12 cellular contexts compared by ENCODE assay signal in the genomic region with DNA sequence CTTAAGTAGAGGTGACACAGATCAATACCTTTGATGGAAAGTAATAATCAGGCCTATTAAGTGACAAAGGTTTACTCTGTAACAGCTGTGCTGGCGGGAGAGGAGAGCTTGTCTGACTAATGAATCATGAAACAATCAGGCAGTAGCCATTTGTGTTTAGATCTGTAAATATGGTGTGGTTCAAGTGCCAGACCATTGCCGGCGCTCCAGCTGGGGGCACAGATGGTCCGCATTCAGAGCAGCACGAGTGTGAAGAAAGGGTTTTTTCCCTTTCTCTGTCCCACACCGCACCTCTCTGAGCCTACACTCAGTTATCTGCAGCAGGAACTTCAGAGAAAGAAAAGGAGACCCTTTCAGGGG.
DNase-seq lines count a peak whose midpoint lies in the region; ATAC-seq and TF ChIP-seq lines count a peak whose summit lies in the region.
"Had no signal": no experiment of that assay in that cellular context is flagged by ENCODE, and none has a peak within 500 bp of the region (broad histone marks: within the 10 kb centered on the region; RNA-seq: fewer than 3 reads in every experiment).

No MANE protein-coding gene starts in this region.

- no peaks in the 10 kb centered on the region for H3K4me1 ChIP-seq in thyroid gland

- no peak overlapping the region for H3K4me3 ChIP-seq in thyroid gland (replicated peaks in 1 of 3)
- H3K4me3 ChIP-seq: SJCRH30 had no signal

- no peaks in the 10 kb centered on the region for H3K36me3 Mint-ChIP-seq in stimulated activated memory B cell treated with anti-CD40 and anti-IgM and Interleukin-4, amounts not matched to agents 10 μg/mL and 1 μg/mL and 100 μg/mL, for 72 hours
- H3K36me3 Mint-ChIP-seq: activated naive CD4-positive, alpha-beta T cell treated with anti-CD3 and anti-CD28 coated beads, Interleukin-2, amount 10 ng/mL, durations not matched to agents 7 days and 5 days had no signal

- TF ChIP-seq POLR2A in thyroid gland (IDR thresholded peaks at IDR 0.05), result no peak

- intact Hi-C loops in left colon (cut with DNase I, micrococcal nuclease) (no loop called here), thyroid gland (cut with DNase I) (no loop called here)

- no peaks in the 10 kb centered on the region for H3K9me3 Mint-ChIP-seq in stimulated activated memory B cell treated with anti-CD40 and anti-IgM and Interleukin-4, amounts not matched to agents 10 μg/mL and 1 μg/mL and 100 μg/mL, for 72 hours
- H3K9me3 Mint-ChIP-seq: activated naive CD4-positive, alpha-beta T cell treated with anti-CD3 and anti-CD28 coated beads, Interleukin-2, amount 10 ng/mL, durations not matched to agents 7 days and 5 days; stimulated activated naive CD8-positive, alpha-beta T cell treated with anti-CD3 and anti-CD28 coated beads, Interleukin-15, Interleukin-2, amounts not matched to agents 100 ng/mL and 50 ng/mL, for 24 hours had no signal

- H3K4me3 Mint-ChIP-seq in stimulated activated memory B cell treated with anti-CD40 and anti-IgM and Interleukin-4, amounts not matched to agents 10 μg/mL and 1 μg/mL and 100 μg/mL, for 72 hours, result no peak overlapping the region
- H3K4me3 Mint-ChIP-seq: activated naive CD4-positive, alpha-beta T cell treated with anti-CD3 and anti-CD28 coated beads, Interleukin-2, amount 10 ng/mL, durations not matched to agents 7 days and 5 days; stimulated activated naive CD8-positive, alpha-beta T cell treated with anti-CD3 and anti-CD28 coated beads, Interleukin-15, Interleukin-2, amounts not matched to agents 100 ng/mL and 50 ng/mL, for 24 hours had no signal

- no peak overlapping the region for H3K27ac ChIP-seq in thyroid gland
- H3K27ac ChIP-seq: SJCRH30 had no signal

- DNase-seq in Ammon's horn (ENCODE audit: low spot score) (peak; percentile 14), NCI-H1417 treated with DMSO at 0.1 percent for 48 hours (lab: John Stamatoyannopoulos, UW) (peak; percentile 67), NCI-H774 (lab: John Stamatoyannopoulos, UW) (peak; percentile 69), left colon (peak in 1 of 2 donors; percentile 6), T-helper 1 cell (no peak), thyroid gland (no peak)
- no peak for DNase-seq in activated CD4-positive, alpha-beta T cell treated with anti-CD3 and anti-CD28 coated beads, Interleukin-2, amount 50 U/mL, for 48 hours
- DNase-seq: ACHN; activated naive CD4-positive, alpha-beta T cell treated with anti-CD3 and anti-CD28 coated beads, Interleukin-2, amount 10 ng/mL, durations not matched to agents 7 days and 5 days had no signal

- ATAC-seq in left colon, result peak; percentile 5
- no peak for ATAC-seq in stimulated activated memory B cell treated with anti-CD40 and anti-IgM and Interleukin-4, amounts not matched to agents 10 μg/mL and 1 μg/mL and 100 μg/mL, for 72 hours

- no peak for TF ChIP-seq CTCF in thyroid gland (IDR thresholded peaks at IDR 0.05)

- no peaks in the 10 kb centered on the region for H3K27me3 ChIP-seq in thyroid gland
- H3K27me3 ChIP-seq: SJCRH30 had no signal

- H3K36me3 ChIP-seq in thyroid gland, result no peaks in the 10 kb centered on the region
- H3K36me3 ChIP-seq: SJCRH30 had no signal

- WGBS in thyroid gland, 2 donors, result 76 to 81% methylated on average over 6 of the region's 6 CpGs

- no peaks in the 10 kb centered on the region for H3K4me1 Mint-ChIP-seq in stimulated activated memory B cell treated with anti-CD40 and anti-IgM and Interleukin-4, amounts not matched to agents 10 μg/mL and 1 μg/mL and 100 μg/mL, for 72 hours
- H3K4me1 Mint-ChIP-seq: activated naive CD4-positive, alpha-beta T cell treated with anti-CD3 and anti-CD28 coated beads, Interleukin-2, amount 10 ng/mL, durations not matched to agents 7 days and 5 days had no signal

- H3K9me3 ChIP-seq in thyroid gland, result no peaks in the 10 kb centered on the region
- H3K9me3 ChIP-seq: SJCRH30 had no signal

- H3K27me3 Mint-ChIP-seq in stimulated activated memory B cell treated with anti-CD40 and anti-IgM and Interleukin-4, amounts not matched to agents 10 μg/mL and 1 μg/mL and 100 μg/mL, for 72 hours, result peaks cover 16% of the 10 kb centered on the region
- H3K27me3 Mint-ChIP-seq: activated naive CD4-positive, alpha-beta T cell treated with anti-CD3 and anti-CD28 coated beads, Interleukin-2, amount 10 ng/mL, durations not matched to agents 7 days and 5 days; stimulated activated naive CD8-positive, alpha-beta T cell treated with anti-CD3 and anti-CD28 coated beads, Interleukin-15, Interleukin-2, amounts not matched to agents 100 ng/mL and 50 ng/mL, for 24 hours had no signal

- H3K27ac Mint-ChIP-seq in stimulated activated memory B cell treated with anti-CD40 and anti-IgM and Interleukin-4, amounts not matched to agents 10 μg/mL and 1 μg/mL and 100 μg/mL, for 72 hours, result no peak overlapping the region
- H3K27ac Mint-ChIP-seq: activated naive CD4-positive, alpha-beta T cell treated with anti-CD3 and anti-CD28 coated beads, Interleukin-2, amount 10 ng/mL, durations not matched to agents 7 days and 5 days; stimulated activated naive CD8-positive, alpha-beta T cell treated with anti-CD3 and anti-CD28 coated beads, Interleukin-15, Interleukin-2, amounts not matched to agents 100 ng/mL and 50 ng/mL, for 24 hours had no signal

Comparison
In these comparisons a context has a peak if more than half of its experiments do, and no peak if none do; other contexts are left out.
1. DNase-seq: peak in Ammon's horn (single experiment), NCI-H1417 treated with DMSO at 0.1 percent for 48 hours (single experiment) and NCI-H774 (single experiment); none in activated CD4-positive, alpha-beta T cell treated with anti-CD3 and anti-CD28 coated beads, Interleukin-2, amount 50 U/mL, for 48 hours (0 of 2), T-helper 1 cell (0 of 5) and thyroid gland (0 of 2).